Comparison of ENCODE assay signal across 1 cellular context in genomic region chr19:46953955-46954501, GRCh38.
TF ChIP-seq lines count a peak whose summit lies in the region.

No MANE protein-coding gene starts in this region.

TF ChIP-seq in SK-N-SH, 30 proteins besides CTCF, POLR2A, EP300 and RAD21 (continued from another document):
- TF ChIP-seq FOSL2 (IDR thresholded peaks at IDR 0.05; ENCODE audit: borderline replicate concordance, low read depth), result no peak
- TF ChIP-seq, protein P1, sequence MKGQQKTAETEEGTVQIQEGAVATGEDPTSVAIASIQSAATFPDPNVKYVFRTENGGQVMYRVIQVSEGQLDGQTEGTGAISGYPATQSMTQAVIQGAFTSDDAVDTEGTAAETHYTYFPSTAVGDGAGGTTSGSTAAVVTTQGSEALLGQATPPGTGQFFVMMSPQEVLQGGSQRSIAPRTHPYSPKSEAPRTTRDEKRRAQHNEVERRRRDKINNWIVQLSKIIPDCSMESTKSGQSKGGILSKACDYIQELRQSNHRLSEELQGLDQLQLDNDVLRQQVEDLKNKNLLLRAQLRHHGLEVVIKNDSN (IDR thresholded peaks at IDR 0.05; ENCODE audit: borderline replicate concordance, low read depth), result no peak
- no peak for TF ChIP-seq FOXM1 (IDR thresholded peaks at IDR 0.05; ENCODE audit: low read depth)
- TF ChIP-seq, protein P2, sequence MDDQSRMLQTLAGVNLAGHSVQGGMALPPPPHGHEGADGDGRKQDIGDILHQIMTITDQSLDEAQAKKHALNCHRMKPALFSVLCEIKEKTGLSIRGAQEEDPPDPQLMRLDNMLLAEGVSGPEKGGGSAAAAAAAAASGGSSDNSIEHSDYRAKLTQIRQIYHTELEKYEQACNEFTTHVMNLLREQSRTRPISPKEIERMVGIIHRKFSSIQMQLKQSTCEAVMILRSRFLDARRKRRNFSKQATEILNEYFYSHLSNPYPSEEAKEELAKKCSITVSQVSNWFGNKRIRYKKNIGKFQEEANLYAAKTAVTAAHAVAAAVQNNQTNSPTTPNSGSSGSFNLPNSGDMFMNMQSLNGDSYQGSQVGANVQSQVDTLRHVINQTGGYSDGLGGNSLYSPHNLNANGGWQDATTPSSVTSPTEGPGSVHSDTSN (IDR thresholded peaks at IDR 0.05), result no peak
- TF ChIP-seq GABPA (IDR thresholded peaks at IDR 0.05; ENCODE audit: low read depth), result no peak
- TF ChIP-seq JUND (IDR thresholded peaks at IDR 0.05), result no peak
- TF ChIP-seq GATA2 (CRISPR knock-in tag; IDR thresholded peaks at IDR 0.05), result no peak
- no peak for TF ChIP-seq TEAD4 (IDR thresholded peaks at IDR 0.05; ENCODE audit: borderline replicate concordance, insufficient read depth)
- TF ChIP-seq MEF2A (IDR thresholded peaks at IDR 0.05; ENCODE audit: borderline replicate concordance, low read depth), result no peak
- TF ChIP-seq TCF12 (IDR thresholded peaks at IDR 0.05), result no peak
